In genomic region chr3:188682316-188682715, GRCh38 we compare ENCODE assay signal across 15 cellular contexts.
DNase-seq lines count a peak whose midpoint lies in the region; ATAC-seq and TF ChIP-seq lines count a peak whose summit lies in the region.
"Had no signal": no experiment of that assay in that cellular context is flagged by ENCODE, and none has a peak within 500 bp of the region (broad histone marks: within the 10 kb centered on the region; RNA-seq: fewer than 3 reads in every experiment).

No MANE protein-coding gene starts in this region.

- no peaks in the 10 kb centered on the region for H3K9me3 ChIP-seq in AG04450 (ENCODE audit: control insufficient read depth, insufficient read depth, low read length)
- no peaks in the 10 kb centered on the region for H3K9me3 ChIP-seq in osteoblast (ENCODE audit: low read depth, low read length)
- H3K9me3 ChIP-seq: BLaER1, tibial artery had no signal

- CTCF ChIA-PET in AG04450 (lab: Charles Lee), result interaction anchor here (0.5 to 0.9 kb wide), 2 partner anchors 111 to 272 kb away, joined by 3 read pairs; no protein-coding TSS in a partner anchor
- CTCF ChIA-PET in activated naive CD4-positive, alpha-beta T cell treated with anti-CD3 and anti-CD28 coated beads for 36 hours (lab: Charles Lee), result interaction anchor here (0.5 kb wide), 1 partner anchor 1692 kb away, joined by 3 read pairs; no protein-coding TSS in a partner anchor
- CTCF ChIA-PET in activated CD8-positive, alpha-beta T cell treated with anti-CD3 and anti-CD28 coated beads, Interleukin-2, amount 10 ng/mL, durations not matched to agents 7 days and 5 days (lab: Charles Lee), result no interaction called here

- H3K27ac ChIP-seq in AG04450 (ENCODE audit: low read depth, low read length) (peak overlapping the region; percentile 83), osteoblast (ENCODE audit: low read depth, low read length) (peak overlapping the region; percentile 71)
- H3K27ac ChIP-seq: BLaER1 had no signal

- peaks cover 6% of the 10 kb centered on the region for H3K36me3 Mint-ChIP-seq in dendritic cell treated with granulocyte-macrophage colony-stimulating factor and Interleukin-4, amounts not matched to agents 40 ng/mL and 50 ng/mL, for 4 days (ENCODE audit: low read depth)
- H3K36me3 Mint-ChIP-seq in activated naive CD4-positive, alpha-beta T cell treated with anti-CD3 and anti-CD28 coated beads for 36 hours (ENCODE audit: low read depth), result no peaks in the 10 kb centered on the region
- no peaks in the 10 kb centered on the region for H3K36me3 Mint-ChIP-seq in activated CD8-positive, alpha-beta T cell treated with anti-CD3 and anti-CD28 coated beads, Interleukin-2, amount 10 ng/mL, durations not matched to agents 7 days and 5 days (ENCODE audit: low read depth)
- H3K36me3 Mint-ChIP-seq: immature natural killer cell had no signal

- no peak for ATAC-seq in GM18868 (IDR thresholded peaks at IDR 0.05; ENCODE audit: unreplicated experiment)
- no peak for ATAC-seq in activated CD8-positive, alpha-beta T cell treated with anti-CD3 and anti-CD28 coated beads, Interleukin-2, amount 10 ng/mL, durations not matched to agents 7 days and 5 days

- H3K4me2 ChIP-seq in osteoblast (ENCODE audit: insufficient read depth, low read length), result peak overlapping the region; percentile 50
- H3K4me2 ChIP-seq: BLaER1 had no signal

- H3K27ac Mint-ChIP-seq in dendritic cell treated with granulocyte-macrophage colony-stimulating factor and Interleukin-4, amounts not matched to agents 40 ng/mL and 50 ng/mL, for 4 days, result peak overlapping the region; percentile 76
- no peak overlapping the region for H3K27ac Mint-ChIP-seq in activated naive CD4-positive, alpha-beta T cell treated with anti-CD3 and anti-CD28 coated beads for 36 hours
- no peak overlapping the region for H3K27ac Mint-ChIP-seq in activated CD8-positive, alpha-beta T cell treated with anti-CD3 and anti-CD28 coated beads, Interleukin-2, amount 10 ng/mL, durations not matched to agents 7 days and 5 days

- H3K4me1 Mint-ChIP-seq in dendritic cell treated with granulocyte-macrophage colony-stimulating factor and Interleukin-4, amounts not matched to agents 40 ng/mL and 50 ng/mL, for 4 days (ENCODE audit: low read depth), result peaks cover 55% of the 10 kb centered on the region
- H3K4me1 Mint-ChIP-seq in activated naive CD4-positive, alpha-beta T cell treated with anti-CD3 and anti-CD28 coated beads for 36 hours (ENCODE audit: low read depth), result peaks cover 36% of the 10 kb centered on the region
- H3K4me1 Mint-ChIP-seq in activated CD8-positive, alpha-beta T cell treated with anti-CD3 and anti-CD28 coated beads, Interleukin-2, amount 10 ng/mL, durations not matched to agents 7 days and 5 days (ENCODE audit: low read depth), result no peaks in the 10 kb centered on the region

- H3K4me3 Mint-ChIP-seq in dendritic cell treated with granulocyte-macrophage colony-stimulating factor and Interleukin-4, amounts not matched to agents 40 ng/mL and 50 ng/mL, for 4 days, result no peak overlapping the region
- H3K4me3 Mint-ChIP-seq in activated naive CD4-positive, alpha-beta T cell treated with anti-CD3 and anti-CD28 coated beads for 36 hours, result no peak overlapping the region
- no peak overlapping the region for H3K4me3 Mint-ChIP-seq in activated CD8-positive, alpha-beta T cell treated with anti-CD3 and anti-CD28 coated beads, Interleukin-2, amount 10 ng/mL, durations not matched to agents 7 days and 5 days
- H3K4me3 Mint-ChIP-seq: activated B cell treated with CpG ODN at 0.5 μM for 24 hours, immature natural killer cell had no signal

- peaks cover 32% of the 10 kb centered on the region for H3K79me2 ChIP-seq in osteoblast (ENCODE audit: insufficient read depth, low read length)

- H3K9me3 Mint-ChIP-seq in dendritic cell treated with granulocyte-macrophage colony-stimulating factor and Interleukin-4, amounts not matched to agents 40 ng/mL and 50 ng/mL, for 4 days, result peaks cover 6% of the 10 kb centered on the region
- no peaks in the 10 kb centered on the region for H3K9me3 Mint-ChIP-seq in activated naive CD4-positive, alpha-beta T cell treated with anti-CD3 and anti-CD28 coated beads for 36 hours
- no peaks in the 10 kb centered on the region for H3K9me3 Mint-ChIP-seq in activated CD8-positive, alpha-beta T cell treated with anti-CD3 and anti-CD28 coated beads, Interleukin-2, amount 10 ng/mL, durations not matched to agents 7 days and 5 days (ENCODE audit: insufficient read depth)
- H3K9me3 Mint-ChIP-seq: activated B cell treated with CpG ODN at 0.5 μM for 24 hours, immature natural killer cell had no signal

- H4K20me1 ChIP-seq in osteoblast (ENCODE audit: insufficient read depth, low read length), result no peaks in the 10 kb centered on the region
- H4K20me1 ChIP-seq: BLaER1 had no signal

- H3K27me3 ChIP-seq in AG04450 (ENCODE audit: control insufficient read depth, insufficient read depth, low read length), result no peaks in the 10 kb centered on the region
- H3K27me3 ChIP-seq in osteoblast (ENCODE audit: insufficient read depth, low read length), result no peaks in the 10 kb centered on the region
- H3K27me3 ChIP-seq: BLaER1, tibial artery had no signal

- intact Hi-C loops in dendritic cell treated with granulocyte-macrophage colony-stimulating factor and Interleukin-4, amounts not matched to agents 40 ng/mL and 50 ng/mL, for 4 days (cut with micrococcal nuclease), result loop anchor here (5.0 kb wide), 1 partner anchor 940 kb away; no protein-coding TSS in a partner anchor
- intact Hi-C loops in activated naive CD4-positive, alpha-beta T cell treated with anti-CD3 and anti-CD28 coated beads for 36 hours (cut with micrococcal nuclease), result loop anchor here (5.0 kb wide), 1 partner anchor 385 kb away; no protein-coding TSS in a partner anchor

- no peak overlapping the region for H3K4me3 ChIP-seq in AG04450 (ENCODE audit: low read depth, low read length)
- H3K4me3 ChIP-seq in osteoblast (ENCODE audit: insufficient read depth, low read length), result no peak overlapping the region
- H3K4me3 ChIP-seq: BLaER1, tibial artery had no signal

- POLR2A ChIA-PET in AG04450 (lab: Yijun Ruan, JAX), result no interaction called here
- POLR2A ChIA-PET in activated CD8-positive, alpha-beta T cell treated with anti-CD3 and anti-CD28 coated beads, Interleukin-2, amount 10 ng/mL, durations not matched to agents 7 days and 5 days (lab: Charles Lee), result no interaction called here

- TF ChIP-seq CTCF in AG04450 (IDR thresholded peaks at IDR 0.05; ENCODE audit: low read depth, low read length), result no peak
- no peak for TF ChIP-seq CTCF in osteoblast (IDR thresholded peaks at IDR 0.05; ENCODE audit: extremely low read depth, low read depth, low read length)

- DNase-seq in AG04450 (ENCODE audit: low read depth, low spot score) (no peak), M059J (ENCODE audit: low read depth) (peak; percentile 41), osteoblast (ENCODE audit: insufficient read length, low spot score, missing footprints) (no peak), cerebellum (ENCODE audit: low spot score) (no peak)
- no peak for DNase-seq in activated naive CD4-positive, alpha-beta T cell treated with anti-CD3 and anti-CD28 coated beads for 36 hours
- DNase-seq in activated CD8-positive, alpha-beta T cell treated with anti-CD3 and anti-CD28 coated beads, Interleukin-2, amount 10 ng/mL, durations not matched to agents 7 days and 5 days, result no peak
- DNase-seq: activated B cell treated with CpG ODN at 0.5 μM for 24 hours, immature natural killer cell, NCI-H1930, SIG-M5, T-helper 2 cell had no signal

- no peaks in the 10 kb centered on the region for H3K36me3 ChIP-seq in osteoblast (ENCODE audit: insufficient read depth, low read length)
- H3K36me3 ChIP-seq: BLaER1, tibial artery had no signal

- H2AFZ ChIP-seq in osteoblast (ENCODE audit: low read length), result no peak overlapping the region

- peaks cover 33% of the 10 kb centered on the region for H3K4me1 ChIP-seq in osteoblast (ENCODE audit: insufficient read depth, low read length)
- H3K4me1 ChIP-seq: BLaER1 had no signal

- no peaks in the 10 kb centered on the region for H3K27me3 Mint-ChIP-seq in dendritic cell treated with granulocyte-macrophage colony-stimulating factor and Interleukin-4, amounts not matched to agents 40 ng/mL and 50 ng/mL, for 4 days
- H3K27me3 Mint-ChIP-seq in activated naive CD4-positive, alpha-beta T cell treated with anti-CD3 and anti-CD28 coated beads for 36 hours (ENCODE audit: low read depth), result no peaks in the 10 kb centered on the region
- no peaks in the 10 kb centered on the region for H3K27me3 Mint-ChIP-seq in activated CD8-positive, alpha-beta T cell treated with anti-CD3 and anti-CD28 coated beads, Interleukin-2, amount 10 ng/mL, durations not matched to agents 7 days and 5 days (ENCODE audit: low read depth)
- H3K27me3 Mint-ChIP-seq: activated B cell treated with CpG ODN at 0.5 μM for 24 hours had no signal
